Comparison of ENCODE assay signal across 20 cellular contexts in genomic region chr12:105198961-105199360, GRCh38. TPM values are rescaled to one million over a fixed set of nuclear protein-coding genes. Genes with fewer than 3 reads are reported as not detected.
DNase-seq lines count a peak whose midpoint lies in the region; ATAC-seq and TF ChIP-seq lines count a peak whose summit lies in the region.
"Had no signal": no experiment of that assay in that cellular context is flagged by ENCODE, and none has a peak within 500 bp of the region (broad histone marks: within the 10 kb centered on the region; RNA-seq: fewer than 3 reads in every experiment).

No MANE protein-coding gene starts in this region.

- no peak overlapping the region for H3K4me3 Mint-ChIP-seq in CD8-positive, alpha-beta T cell
- H3K4me3 Mint-ChIP-seq: activated CD4-positive, alpha-beta T cell treated with anti-CD3 and anti-CD28 coated beads for 36 hours; activated naive CD4-positive, alpha-beta T cell treated with anti-CD3 and anti-CD28 coated beads, Interleukin-2, amount 10 ng/mL, durations not matched to agents 7 days and 5 days; stimulated activated memory B cell treated with anti-CD40 and anti-IgM and Interleukin-4, amounts not matched to agents 10 μg/mL and 1 μg/mL and 100 μg/mL, for 72 hours had no signal

- no CpG with 5 or more reads among the region's 6 CpGs for WGBS in IMR-90 (ENCODE audit: extremely low coverage in 2 of 2, insufficient read length in 1 of 2), 2 experiments
- WGBS in gastroesophageal sphincter (ENCODE audit: low coverage in 1 of 2), 2 donors = 90 to 100% methylated on average over 2 of the region's 6 CpGs

- H3K23ac ChIP-seq in IMR-90 (ENCODE audit: low read depth, low read length) = no peak overlapping the region

- H3K4me3 ChIP-seq in CD8-positive, alpha-beta T cell (ENCODE audit: low read depth, low read length) = no peak overlapping the region
- no peak overlapping the region for H3K4me3 ChIP-seq in IMR-90 (ENCODE audit: insufficient read depth, low read depth, low read length)
- no peak overlapping the region for H3K4me3 ChIP-seq in brain microvascular endothelial cell (ENCODE audit: low read depth, low read length)
- H3K4me3 ChIP-seq in neutrophil (ENCODE audit: low read depth in 1 of 2, low read length in 1 of 2) = no peak overlapping the region
- H3K4me3 ChIP-seq in gastroesophageal sphincter = no peak overlapping the region
- H3K4me3 ChIP-seq: HAP-1, MG63, right atrium auricular region had no signal

- DNase-seq in CD8-positive, alpha-beta T cell = no peak
- DNase-seq in IMR-90 (no peak), brain microvascular endothelial cell (no peak), RKO (ENCODE audit: low spot score) (no peak), erythroblast (lab: John Stamatoyannopoulos, UW) (no peak)
- DNase-seq: activated CD4-positive, alpha-beta T cell treated with anti-CD3 and anti-CD28 coated beads for 36 hours; activated naive CD4-positive, alpha-beta T cell treated with anti-CD3 and anti-CD28 coated beads, Interleukin-2, amount 10 ng/mL, durations not matched to agents 7 days and 5 days; dermis blood vessel endothelial cell; NCI-H1417; NCI-H2081 treated with DMSO at 0.1 percent for 48 hours; NCI-H446; NK-92 treated with Interleukin-12 subunit alpha and Interleukin-12 subunit beta, amount 100 ng/mL, for 24 hours; stimulated activated CD4-positive, alpha-beta T cell treated with anti-CD3 and anti-CD28 coated beads, Interleukin-4, amount 100 ng/mL, for 1 hour had no signal

- no peaks in the 10 kb centered on the region for H3K4me1 Mint-ChIP-seq in CD8-positive, alpha-beta T cell (ENCODE audit: low read depth)
- H3K4me1 Mint-ChIP-seq: activated naive CD4-positive, alpha-beta T cell treated with anti-CD3 and anti-CD28 coated beads, Interleukin-2, amount 10 ng/mL, durations not matched to agents 7 days and 5 days; stimulated activated memory B cell treated with anti-CD40 and anti-IgM and Interleukin-4, amounts not matched to agents 10 μg/mL and 1 μg/mL and 100 μg/mL, for 72 hours had no signal

- peaks cover 78% of the 10 kb centered on the region for H3K36me3 Mint-ChIP-seq in CD8-positive, alpha-beta T cell

- no peak overlapping the region for H3K27ac ChIP-seq in CD8-positive, alpha-beta T cell (ENCODE audit: low read depth, low read length)
- H3K27ac ChIP-seq in IMR-90 (ENCODE audit: insufficient read depth, low read length) (peak overlapping the region; percentile 0; the same call in 1 of the 2 replicates), brain microvascular endothelial cell (peak overlapping the region; percentile 34), neutrophil (peak overlapping the region; percentile 39), gastroesophageal sphincter (no peak overlapping the region)
- H3K27ac ChIP-seq: C4-2B, right atrium auricular region had no signal

- no peak overlapping the region for H3K4me2 ChIP-seq in IMR-90 (ENCODE audit: low read depth, low read length)

- in situ Hi-C loops in IMR-90 (cut with MboI; ENCODE audit: low sequenced_read_pairs) (no loop called here), brain microvascular endothelial cell (cut with HindIII; ENCODE audit: low pct_ligation_motif_present, low sequenced_read_pairs) (no loop called here)

- H3K14ac ChIP-seq in IMR-90 (replicated peaks; ENCODE audit: low read depth, low read length) = no peak overlapping the region; the same call in 1 of the 2 replicates

- intact Hi-C loops in CD8-positive, alpha-beta T cell (cut with DNase I, micrococcal nuclease) = no loop called here
- intact Hi-C loops in IMR-90 (cut with micrococcal nuclease) = loop anchor here (2.0 kb wide), 1 partner anchor 184 kb away; no protein-coding TSS in a partner anchor

- peak overlapping the region; percentile 76 for H2AK9ac ChIP-seq in IMR-90 (replicated peaks; ENCODE audit: low read depth, low read length, poor library complexity)

- peaks cover under 1 to 61% of the 10 kb centered on the region in 2 experiments for H3K79me1 ChIP-seq in IMR-90 (ENCODE audit: low read depth in 1 of 2, low read length in 2 of 2)

- H4K8ac ChIP-seq in IMR-90 (ENCODE audit: low read depth in 2 of 2, low read length in 2 of 2) = peak overlapping the region in 1 of 2 experiments; percentile 24; a peak in 1 of 4 replicates

- dilution Hi-C loops in IMR-90 (cut with HindIII; ENCODE audit: low sequenced_read_pairs, unreplicated experiment) = no loop called here

- H2AFZ ChIP-seq in IMR-90 (replicated peaks; ENCODE audit: low read length, poor library complexity) = no peak overlapping the region

- no peaks in the 10 kb centered on the region for H3K27me3 ChIP-seq in CD8-positive, alpha-beta T cell (ENCODE audit: insufficient read depth, low read length)
- H3K27me3 ChIP-seq in IMR-90 (ENCODE audit: control insufficient read depth, insufficient read depth, low read length) = no peaks in the 10 kb centered on the region
- H3K27me3 ChIP-seq in brain microvascular endothelial cell (replicated peaks) = no peaks in the 10 kb centered on the region
- no peaks in the 10 kb centered on the region for H3K27me3 ChIP-seq in neutrophil
- no peaks in the 10 kb centered on the region for H3K27me3 ChIP-seq in gastroesophageal sphincter
- H3K27me3 ChIP-seq: MG63, right atrium auricular region had no signal

- no peak for TF ChIP-seq EP300 in gastroesophageal sphincter (IDR thresholded peaks at IDR 0.05)

- peak overlapping the region; percentile 38 for H2BK5ac ChIP-seq in IMR-90 (ENCODE audit: low read depth, low read length, poor library complexity, severe bottlenecking)

- peak overlapping the region; percentile 14; the same call in 1 of the 2 replicates for H2BK120ac ChIP-seq in IMR-90 (ENCODE audit: low read depth, low read length)

- H3K4ac ChIP-seq in IMR-90 (ENCODE audit: low read depth, low read length) = peak overlapping the region; percentile 53

- no peaks in the 10 kb centered on the region for H3K9me3 ChIP-seq in CD8-positive, alpha-beta T cell (ENCODE audit: low read length)
- H3K9me3 ChIP-seq in IMR-90 (ENCODE audit: control insufficient read depth, insufficient read depth, low read length) (no peaks in the 10 kb centered on the region), neutrophil (no peaks in the 10 kb centered on the region), gastroesophageal sphincter (no peaks in the 10 kb centered on the region)
- H3K9me3 ChIP-seq: HAP-1, MG63, right atrium auricular region had no signal

- H2BK15ac ChIP-seq in IMR-90 (ENCODE audit: low read depth, low read length) = no peak overlapping the region

- H3K9me3 Mint-ChIP-seq in CD8-positive, alpha-beta T cell = no peaks in the 10 kb centered on the region
- H3K9me3 Mint-ChIP-seq: activated naive CD4-positive, alpha-beta T cell treated with anti-CD3 and anti-CD28 coated beads, Interleukin-2, amount 10 ng/mL, durations not matched to agents 7 days and 5 days; stimulated activated memory B cell treated with anti-CD40 and anti-IgM and Interleukin-4, amounts not matched to agents 10 μg/mL and 1 μg/mL and 100 μg/mL, for 72 hours had no signal

- no peaks in the 10 kb centered on the region for H3K4me1 ChIP-seq in CD8-positive, alpha-beta T cell (ENCODE audit: insufficient read depth, low read length)
- H3K4me1 ChIP-seq in IMR-90 (ENCODE audit: control insufficient read depth, insufficient read depth, low read length) = peaks cover 8% of the 10 kb centered on the region
- peaks cover 11 to 14% of the 10 kb centered on the region in 2 experiments for H3K4me1 ChIP-seq in neutrophil (ENCODE audit: control insufficient read depth in 1 of 2, insufficient read depth in 1 of 2, low read depth in 1 of 2, low read length in 1 of 2)
- peaks cover 0 to 8% (median 0%) of the 10 kb centered on the region in 3 donors for H3K4me1 ChIP-seq in gastroesophageal sphincter
- H3K4me1 ChIP-seq: HAP-1, right atrium auricular region had no signal

- POLR2A ChIA-PET in CD8-positive, alpha-beta T cell (lab: Charles Lee) = no interaction called here
- POLR2A ChIA-PET in IMR-90 (lab: Charles Lee; ENCODE audit: unreplicated experiment) = interaction anchor here (0.8 kb wide), 1 partner anchor 12 kb away, joined by 3 read pairs; no protein-coding TSS in a partner anchor

- no peak overlapping the region for H3K9ac ChIP-seq in IMR-90 (ENCODE audit: low read depth, low read length)

- TF ChIP-seq POLR2A in IMR-90 (IDR thresholded peaks at IDR 0.05; ENCODE audit: low read depth, low read length) (no peak), gastroesophageal sphincter (IDR thresholded peaks at IDR 0.05) (no peak), erythroblast (IDR thresholded peaks at IDR 0.05; ENCODE audit: low read length) (no peak)

- CTCF ChIA-PET in CD8-positive, alpha-beta T cell (lab: Charles Lee) = no interaction called here
- CTCF ChIA-PET in IMR-90 (lab: Yijun Ruan, JAX) = no interaction called here

- no peak for TF ChIP-seq CTCF in CD8-positive, alpha-beta T cell (IDR thresholded peaks at IDR 0.05)
- TF ChIP-seq CTCF in IMR-90 (conservative IDR thresholded peaks at IDR 0.05; ENCODE audit: low read depth, low read length) (no peak), brain microvascular endothelial cell (IDR thresholded peaks at IDR 0.05; ENCODE audit: low read depth, low read length, missing control alignments) (no peak), neutrophil (IDR thresholded peaks at IDR 0.05) (no peak), gastroesophageal sphincter (IDR thresholded peaks at IDR 0.05) (no peak)

- no peak for ATAC-seq in CD8-positive, alpha-beta T cell
- ATAC-seq in IMR-90 (ENCODE audit: low read depth) (no peak), gastroesophageal sphincter (no peak)
- ATAC-seq: stimulated activated memory B cell treated with anti-CD40 and anti-IgM and Interleukin-4, amounts not matched to agents 10 μg/mL and 1 μg/mL and 100 μg/mL, for 72 hours had no signal

- H2AK5ac ChIP-seq in IMR-90 (ENCODE audit: low read depth, low read length) = 0 out of 2 replicates have a peak overlapping the region, but pooled peaks have one; percentile 10

- BruUV-seq in IMR-90 (replicated peaks; lab: Mats Ljungman, UMichigan) = no TSS peak

- H4K91ac ChIP-seq in IMR-90 (ENCODE audit: insufficient read depth, low read depth, low read length) = peak overlapping the region; percentile 10; the same call in 1 of the 2 replicates

- H4K5ac ChIP-seq in IMR-90 (ENCODE audit: low read depth, low read length) = no peak overlapping the region

- no peak for TF ChIP-seq RAD21 in IMR-90 (IDR thresholded peaks at IDR 0.05; ENCODE audit: low read length)

- peak overlapping the region; percentile 20 for H3K27ac Mint-ChIP-seq in CD8-positive, alpha-beta T cell
- H3K27ac Mint-ChIP-seq: activated CD4-positive, alpha-beta T cell treated with anti-CD3 and anti-CD28 coated beads for 36 hours; activated naive CD4-positive, alpha-beta T cell treated with anti-CD3 and anti-CD28 coated beads, Interleukin-2, amount 10 ng/mL, durations not matched to agents 7 days and 5 days; stimulated activated memory B cell treated with anti-CD40 and anti-IgM and Interleukin-4, amounts not matched to agents 10 μg/mL and 1 μg/mL and 100 μg/mL, for 72 hours had no signal

- H3K56ac ChIP-seq in IMR-90 (ENCODE audit: extremely low read depth, insufficient read depth, low read length) = no peak overlapping the region

- H2BK20ac ChIP-seq in IMR-90 (ENCODE audit: low read depth, low read length) = 0 out of 2 replicates have a peak overlapping the region, but pooled peaks have one; percentile 59

- peaks cover 29% of the 10 kb centered on the region for H3K9me1 ChIP-seq in IMR-90 (ENCODE audit: insufficient read depth, low read length)

- no peaks in the 10 kb centered on the region for H3K27me3 Mint-ChIP-seq in CD8-positive, alpha-beta T cell (ENCODE audit: low read depth)
- H3K27me3 Mint-ChIP-seq: activated CD4-positive, alpha-beta T cell treated with anti-CD3 and anti-CD28 coated beads for 36 hours; activated naive CD4-positive, alpha-beta T cell treated with anti-CD3 and anti-CD28 coated beads, Interleukin-2, amount 10 ng/mL, durations not matched to agents 7 days and 5 days; stimulated activated memory B cell treated with anti-CD40 and anti-IgM and Interleukin-4, amounts not matched to agents 10 μg/mL and 1 μg/mL and 100 μg/mL, for 72 hours had no signal

- no peak overlapping the region for H3K18ac ChIP-seq in IMR-90 (ENCODE audit: low read depth, low read length)

- peaks cover 6% of the 10 kb centered on the region; the same call in 1 of the 2 replicates for H4K20me1 ChIP-seq in IMR-90 (ENCODE audit: insufficient read depth, low read length)

- peaks cover 44% of the 10 kb centered on the region for H3K36me3 ChIP-seq in CD8-positive, alpha-beta T cell (ENCODE audit: insufficient read depth, low read length)
- H3K36me3 ChIP-seq in IMR-90 (ENCODE audit: control insufficient read depth, insufficient read depth, low read length) (peaks cover 69% of the 10 kb centered on the region), brain microvascular endothelial cell (replicated peaks) (peaks cover 44% of the 10 kb centered on the region), neutrophil (peaks cover 98% of the 10 kb centered on the region), gastroesophageal sphincter (peaks cover 0 to 96% of the 10 kb centered on the region in 2 donors)

RNA-seq across cellular contexts. Expression of gene APPL2, which starts 37.0 kb away (rescaled TPM):
- 10 to 100 TPM; 53.1 to 60.6 TPM for total RNA-seq in CD8-positive, alpha-beta T cell
- total RNA-seq in IMR-90 (2012; rRNA removed) (42.3 and 53.3 TPM in 2 replicates), gastroesophageal sphincter (10 to 100 TPM; 17.0 to 32.4 (median 23.4) TPM)
- 50.3 and 65.8 TPM in 2 replicates for polyA plus RNA-seq in IMR-90 (2012; rRNA removed)
- 18.1 and 37.3 TPM in 2 replicates for polyA plus RNA-seq in IMR-90 (2012; cell fraction: cytosol; rRNA removed)
- polyA plus RNA-seq in IMR-90 (2012; cell fraction: nucleus; rRNA removed; ENCODE audit: low replicate concordance) = 26.2 and 113 TPM in 2 replicates

Comparison
In these comparisons a context has a peak if more than half of its experiments do, and no peak if none do; other contexts are left out.
1. H3K27ac ChIP-seq: peak in IMR-90 (single experiment), brain microvascular endothelial cell (single experiment) and neutrophil (single experiment); none in CD8-positive, alpha-beta T cell (single experiment) and gastroesophageal sphincter (0 of 4).